In genomic region chr3:156271995-156272719, GRCh38 we compare ENCODE assay signal across 2 cellular contexts.
TF ChIP-seq lines count a peak whose summit lies in the region.

No MANE protein-coding gene starts in this region.

TF ChIP-seq in GM23338, 12 proteins besides CTCF, POLR2A, EP300 and RAD21 (continued from another document):
- no peak for TF ChIP-seq ETS1 (IDR thresholded peaks at IDR 0.05)
- TF ChIP-seq ZNF114 (CRISPR knock-in tag; IDR thresholded peaks at IDR 0.05), result no peak
- TF ChIP-seq REST (IDR thresholded peaks at IDR 0.05; ENCODE audit: unreplicated experiment), result no peak
- TF ChIP-seq CREB1 (CRISPR knock-in tag; IDR thresholded peaks at IDR 0.05; ENCODE audit: low read depth), result no peak
- TF ChIP-seq ZNF462 (CRISPR knock-in tag; IDR thresholded peaks at IDR 0.05), result no peak
- TF ChIP-seq JUNB (IDR thresholded peaks at IDR 0.05; ENCODE audit: unreplicated experiment), result no peak
- no peak for TF ChIP-seq POLR2AphosphoS5 (IDR thresholded peaks at IDR 0.05; ENCODE audit: low read depth)
- TF ChIP-seq ZNF331 (CRISPR knock-in tag; IDR thresholded peaks at IDR 0.05; ENCODE audit: low read depth), result no peak
- TF ChIP-seq EZH2phosphoT487 (IDR thresholded peaks at IDR 0.05; ENCODE audit: unreplicated experiment), result no peak
- TF ChIP-seq NANOG (IDR thresholded peaks at IDR 0.05; ENCODE audit: borderline replicate concordance), result no peak

TF ChIP-seq in H1, 55 proteins besides CTCF, POLR2A, EP300 and RAD21 (continued from another document):
- TF ChIP-seq USF2 (IDR thresholded peaks at IDR 0.05; ENCODE audit: low read length), result no peak
- TF ChIP-seq CBX8 (IDR thresholded peaks at IDR 0.05; ENCODE audit: borderline replicate concordance, low read depth, low read length), result no peak
- TF ChIP-seq TEAD4 (IDR thresholded peaks at IDR 0.05; ENCODE audit: low read depth, low read length), result no peak
- no peak for TF ChIP-seq MAX (IDR thresholded peaks at IDR 0.05)
- TF ChIP-seq ATF2 (IDR thresholded peaks at IDR 0.05; ENCODE audit: low read length), result no peak
- TF ChIP-seq KDM4A (IDR thresholded peaks at IDR 0.05; ENCODE audit: low read depth, low read length, severe bottlenecking), result no peak
- no peak for TF ChIP-seq PHF8 (conservative IDR thresholded peaks at IDR 0.05; ENCODE audit: low read depth, low read length)
- TF ChIP-seq BACH1 (IDR thresholded peaks at IDR 0.05; ENCODE audit: low read length), result no peak
- no peak for TF ChIP-seq SIRT6 (IDR thresholded peaks at IDR 0.05; ENCODE audit: low read length)
- no peak for TF ChIP-seq CEBPB (IDR thresholded peaks at IDR 0.05; ENCODE audit: low read depth, low read length)
